In the genomic region with DNA sequence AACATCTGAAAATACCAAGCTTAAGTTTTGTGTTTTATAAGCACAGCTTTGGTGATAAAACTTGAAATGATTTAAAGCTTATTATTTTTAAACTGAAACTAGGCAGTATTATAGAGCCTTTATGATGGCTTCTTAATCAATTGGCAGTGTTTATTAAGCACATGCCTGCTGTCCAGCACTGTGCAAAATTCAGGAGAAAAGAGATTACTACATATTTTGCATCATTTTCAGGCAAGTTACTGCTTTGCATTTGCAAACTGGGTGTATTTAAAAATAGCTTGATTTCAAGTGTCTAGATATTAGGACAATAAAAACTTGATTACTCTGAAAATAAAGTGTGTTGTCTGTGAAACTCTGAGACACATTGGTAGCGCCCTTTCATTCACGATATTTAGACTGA, we compare ENCODE assay signal across 1 cellular context.
TF ChIP-seq lines count a peak whose summit lies in the region.

No MANE protein-coding gene starts in this region.

TF ChIP-seq in GM12878, 131 proteins besides CTCF, POLR2A, EP300 and RAD21:
- TF ChIP-seq HDAC6 (IDR thresholded peaks at IDR 0.05; ENCODE audit: unreplicated experiment) (no peak), ZNF24 (IDR thresholded peaks at IDR 0.05) (no peak), IRF4 (IDR thresholded peaks at IDR 0.05; ENCODE audit: low read depth, low read length) (no peak), YBX1 (IDR thresholded peaks at IDR 0.05) (no peak), KAT2A (conservative IDR thresholded peaks at IDR 0.05; ENCODE audit: control insufficient read depth, low read depth, low read length) (no peak), DPF2 (IDR thresholded peaks at IDR 0.05) (no peak), RAD51 (IDR thresholded peaks at IDR 0.05) (no peak), KLF5 (IDR thresholded peaks at IDR 0.05; ENCODE audit: partially characterized antibody) (no peak), EGR1 (IDR thresholded peaks at IDR 0.05; ENCODE audit: borderline replicate concordance in 1 of 2, low read depth in 2 of 2, low read length in 2 of 2) (no peak), ESRRA (IDR thresholded peaks at IDR 0.05; ENCODE audit: low read length) (no peak), JUND (IDR thresholded peaks at IDR 0.05; ENCODE audit: low read depth, low read length) (no peak)
- TF ChIP-seq, protein P1, sequence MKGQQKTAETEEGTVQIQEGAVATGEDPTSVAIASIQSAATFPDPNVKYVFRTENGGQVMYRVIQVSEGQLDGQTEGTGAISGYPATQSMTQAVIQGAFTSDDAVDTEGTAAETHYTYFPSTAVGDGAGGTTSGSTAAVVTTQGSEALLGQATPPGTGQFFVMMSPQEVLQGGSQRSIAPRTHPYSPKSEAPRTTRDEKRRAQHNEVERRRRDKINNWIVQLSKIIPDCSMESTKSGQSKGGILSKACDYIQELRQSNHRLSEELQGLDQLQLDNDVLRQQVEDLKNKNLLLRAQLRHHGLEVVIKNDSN (IDR thresholded peaks at IDR 0.05; ENCODE audit: borderline replicate concordance, extremely low read length, insufficient read depth, low read depth, low read length): no peak
